Comparison of ENCODE assay signal across 1 cellular context in genomic region chr2:219205165-219205538, GRCh38.
TF ChIP-seq lines count a peak whose summit lies in the region.

No MANE protein-coding gene starts in this region.

TF ChIP-seq in GM23338, 12 proteins besides CTCF, POLR2A, EP300 and RAD21:
- TF ChIP-seq ZNF462 (CRISPR knock-in tag; IDR thresholded peaks at IDR 0.05) (no peak), ZNF331 (CRISPR knock-in tag; IDR thresholded peaks at IDR 0.05; ENCODE audit: low read depth) (no peak)
